Comparison of ENCODE assay signal across 1 cellular context in the genomic region with DNA sequence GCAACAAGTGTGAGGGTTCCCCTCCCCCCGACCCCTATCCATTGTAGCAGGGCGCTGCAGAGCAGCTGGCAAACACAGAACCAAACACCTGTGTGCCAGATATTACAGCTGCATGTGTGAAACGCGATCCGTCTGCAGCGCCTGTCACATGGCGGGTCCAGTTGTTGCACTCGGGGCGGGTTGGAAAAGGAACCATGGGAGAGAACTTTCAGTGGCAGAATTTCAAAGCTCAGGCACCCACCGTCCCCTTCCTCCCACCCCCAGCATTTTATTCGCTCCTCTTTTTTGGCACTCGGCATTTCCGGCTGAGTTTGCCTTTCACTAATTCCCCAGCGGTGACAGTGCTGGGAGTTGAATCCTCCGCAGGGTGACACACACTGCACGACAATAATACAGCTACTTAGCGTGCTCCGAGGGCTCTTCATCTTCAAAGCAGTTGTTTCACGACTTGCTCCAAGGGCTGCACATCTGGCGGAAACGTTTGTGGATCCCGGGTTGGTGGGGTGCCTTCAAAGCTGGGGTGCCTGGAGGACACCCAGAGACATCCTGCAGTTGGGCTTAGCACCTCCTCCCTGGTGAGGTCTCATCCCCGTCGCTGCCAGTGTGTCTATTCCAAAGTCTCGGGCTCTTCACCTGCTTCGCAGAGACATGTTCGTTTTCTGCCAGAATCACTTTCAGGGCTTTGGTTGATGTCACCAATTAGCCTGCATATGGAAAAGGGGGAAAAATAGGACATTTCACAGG.
TF ChIP-seq lines count a peak whose summit lies in the region.

No MANE protein-coding gene starts in this region.

TF ChIP-seq in HEK293, 187 proteins besides CTCF, POLR2A, EP300 and RAD21 (continued from another document and continues in another):
- TF ChIP-seq, protein P1, sequence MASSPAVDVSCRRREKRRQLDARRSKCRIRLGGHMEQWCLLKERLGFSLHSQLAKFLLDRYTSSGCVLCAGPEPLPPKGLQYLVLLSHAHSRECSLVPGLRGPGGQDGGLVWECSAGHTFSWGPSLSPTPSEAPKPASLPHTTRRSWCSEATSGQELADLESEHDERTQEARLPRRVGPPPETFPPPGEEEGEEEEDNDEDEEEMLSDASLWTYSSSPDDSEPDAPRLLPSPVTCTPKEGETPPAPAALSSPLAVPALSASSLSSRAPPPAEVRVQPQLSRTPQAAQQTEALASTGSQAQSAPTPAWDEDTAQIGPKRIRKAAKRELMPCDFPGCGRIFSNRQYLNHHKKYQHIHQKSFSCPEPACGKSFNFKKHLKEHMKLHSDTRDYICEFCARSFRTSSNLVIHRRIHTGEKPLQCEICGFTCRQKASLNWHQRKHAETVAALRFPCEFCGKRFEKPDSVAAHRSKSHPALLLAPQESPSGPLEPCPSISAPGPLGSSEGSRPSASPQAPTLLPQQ (tag by site-specific recombination; IDR thresholded peaks at IDR 0.05), result peak; percentile 65
- TF ChIP-seq ZNF777 (tag by site-specific recombination; IDR thresholded peaks at IDR 0.05; ENCODE audit: borderline replicate concordance) (no peak), ZNF157 (tag by site-specific recombination; IDR thresholded peaks at IDR 0.05) (no peak), ZNF133 (tag by site-specific recombination; IDR thresholded peaks at IDR 0.05) (no peak), ZNF830 (tag by site-specific recombination; IDR thresholded peaks at IDR 0.05; ENCODE audit: low read depth) (no peak), ZNF121 (tag by site-specific recombination; IDR thresholded peaks at IDR 0.05) (no peak), ZNF558 (tag by site-specific recombination; IDR thresholded peaks at IDR 0.05) (no peak), REST (tag by site-specific recombination; IDR thresholded peaks at IDR 0.05) (no peak; the same call in 1 of the 2 replicates), ZBTB49 (tag by site-specific recombination; IDR thresholded peaks at IDR 0.05; ENCODE audit: low read depth) (no peak), GLIS2 (tag by site-specific recombination; IDR thresholded peaks at IDR 0.05) (peak; percentile 47; the same call in 1 of the 2 replicates), ZNF155 (tag by site-specific recombination; IDR thresholded peaks at IDR 0.05) (no peak), KLF7 (tag by site-specific recombination; IDR thresholded peaks at IDR 0.05; ENCODE audit: borderline replicate concordance) (no peak), ZNF776 (tag by site-specific recombination; IDR thresholded peaks at IDR 0.05; ENCODE audit: borderline replicate concordance) (no peak), ZSCAN16 (tag by site-specific recombination; IDR thresholded peaks at IDR 0.05) (no peak), ZNF146 (tag by site-specific recombination; IDR thresholded peaks at IDR 0.05) (no peak), ZNF785 (tag by site-specific recombination; IDR thresholded peaks at IDR 0.05) (no peak), ZFP3 (tag by site-specific recombination; IDR thresholded peaks at IDR 0.05; ENCODE audit: low read depth) (no peak), KLF9 (tag by site-specific recombination; IDR thresholded peaks at IDR 0.05; ENCODE audit: low read depth) (no peak), ZNF311 (tag by site-specific recombination; IDR thresholded peaks at IDR 0.05; ENCODE audit: borderline replicate concordance) (no peak), ZNF639 (tag by site-specific recombination; IDR thresholded peaks at IDR 0.05) (no peak), ZNF596 (tag by site-specific recombination; IDR thresholded peaks at IDR 0.05) (no peak), ZNF24 (tag by site-specific recombination; IDR thresholded peaks at IDR 0.05) (peak; percentile 63; the same call in 1 of the 2 replicates), ZNF394 (tag by site-specific recombination; IDR thresholded peaks at IDR 0.05; ENCODE audit: borderline replicate concordance) (no peak), ZNF335 (tag by site-specific recombination; conservative IDR thresholded peaks at IDR 0.05) (peak; percentile 90), ZNF600 (tag by site-specific recombination; IDR thresholded peaks at IDR 0.05) (peak; percentile 60), ZNF585B (tag by site-specific recombination; IDR thresholded peaks at IDR 0.05) (no peak), ZNF670 (tag by site-specific recombination; IDR thresholded peaks at IDR 0.05; ENCODE audit: low read depth) (no peak), SP7 (tag by site-specific recombination; IDR thresholded peaks at IDR 0.05) (0 out of 2 replicates have a peak, but pooled peaks have one; percentile 35), KLF10 (tag by site-specific recombination; IDR thresholded peaks at IDR 0.05) (no peak), ZNF747 (tag by site-specific recombination; IDR thresholded peaks at IDR 0.05) (no peak), PRDM1 (tag by site-specific recombination; IDR thresholded peaks at IDR 0.05) (peak; percentile 71), ZNF19 (tag by site-specific recombination; IDR thresholded peaks at IDR 0.05; ENCODE audit: low read depth) (no peak), ZNF626 (tag by site-specific recombination; IDR thresholded peaks at IDR 0.05) (no peak), ZNF175 (tag by site-specific recombination; IDR thresholded peaks at IDR 0.05) (no peak), SP2 (tag by site-specific recombination; IDR thresholded peaks at IDR 0.05) (no peak), ZNF624 (tag by site-specific recombination; IDR thresholded peaks at IDR 0.05) (no peak), ZNF629 (tag by site-specific recombination; IDR thresholded peaks at IDR 0.05) (no peak)
- TF ChIP-seq, protein P2, sequence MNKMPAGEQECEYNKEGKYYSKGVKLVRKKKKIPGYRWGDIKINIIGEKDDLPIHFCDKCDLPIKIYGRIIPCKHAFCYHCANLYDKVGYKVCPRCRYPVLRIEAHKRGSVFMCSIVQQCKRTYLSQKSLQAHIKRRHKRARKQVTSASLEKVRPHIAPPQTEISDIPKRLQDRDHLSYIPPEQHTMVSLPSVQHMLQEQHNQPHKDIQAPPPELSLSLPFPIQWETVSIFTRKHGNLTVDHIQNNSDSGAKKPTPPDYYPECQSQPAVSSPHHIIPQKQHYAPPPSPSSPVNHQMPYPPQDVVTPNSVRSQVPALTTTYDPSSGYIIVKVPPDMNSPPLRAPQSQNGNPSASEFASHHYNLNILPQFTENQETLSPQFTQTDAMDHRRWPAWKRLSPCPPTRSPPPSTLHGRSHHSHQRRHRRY (tag by site-specific recombination; IDR thresholded peaks at IDR 0.05), result no peak
- TF ChIP-seq, protein P3, sequence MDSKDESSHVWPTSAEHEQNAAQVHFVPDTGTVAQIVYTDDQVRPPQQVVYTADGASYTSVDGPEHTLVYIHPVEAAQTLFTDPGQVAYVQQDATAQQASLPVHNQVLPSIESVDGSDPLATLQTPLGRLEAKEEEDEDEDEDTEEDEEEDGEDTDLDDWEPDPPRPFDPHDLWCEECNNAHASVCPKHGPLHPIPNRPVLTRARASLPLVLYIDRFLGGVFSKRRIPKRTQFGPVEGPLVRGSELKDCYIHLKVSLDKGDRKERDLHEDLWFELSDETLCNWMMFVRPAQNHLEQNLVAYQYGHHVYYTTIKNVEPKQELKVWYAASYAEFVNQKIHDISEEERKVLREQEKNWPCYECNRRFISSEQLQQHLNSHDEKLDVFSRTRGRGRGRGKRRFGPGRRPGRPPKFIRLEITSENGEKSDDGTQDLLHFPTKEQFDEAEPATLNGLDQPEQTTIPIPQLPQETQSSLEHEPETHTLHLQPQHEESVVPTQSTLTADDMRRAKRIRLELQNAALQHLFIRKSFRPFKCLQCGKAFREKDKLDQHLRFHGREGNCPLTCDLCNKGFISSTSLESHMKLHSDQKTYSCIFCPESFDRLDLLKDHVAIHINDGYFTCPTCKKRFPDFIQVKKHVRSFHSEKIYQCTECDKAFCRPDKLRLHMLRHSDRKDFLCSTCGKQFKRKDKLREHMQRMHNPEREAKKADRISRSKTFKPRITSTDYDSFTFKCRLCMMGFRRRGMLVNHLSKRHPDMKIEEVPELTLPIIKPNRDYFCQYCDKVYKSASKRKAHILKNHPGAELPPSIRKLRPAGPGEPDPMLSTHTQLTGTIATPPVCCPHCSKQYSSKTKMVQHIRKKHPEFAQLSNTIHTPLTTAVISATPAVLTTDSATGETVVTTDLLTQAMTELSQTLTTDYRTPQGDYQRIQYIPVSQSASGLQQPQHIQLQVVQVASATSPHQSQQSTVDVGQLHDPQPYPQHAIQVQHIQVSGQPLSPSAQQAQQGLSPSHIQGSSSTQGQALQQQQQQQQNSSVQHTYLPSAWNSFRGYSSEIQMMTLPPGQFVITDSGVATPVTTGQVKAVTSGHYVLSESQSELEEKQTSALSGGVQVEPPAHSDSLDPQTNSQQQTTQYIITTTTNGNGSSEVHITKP (tag by site-specific recombination; IDR thresholded peaks at IDR 0.05), result peak; percentile 68
- TF ChIP-seq, protein P4, sequence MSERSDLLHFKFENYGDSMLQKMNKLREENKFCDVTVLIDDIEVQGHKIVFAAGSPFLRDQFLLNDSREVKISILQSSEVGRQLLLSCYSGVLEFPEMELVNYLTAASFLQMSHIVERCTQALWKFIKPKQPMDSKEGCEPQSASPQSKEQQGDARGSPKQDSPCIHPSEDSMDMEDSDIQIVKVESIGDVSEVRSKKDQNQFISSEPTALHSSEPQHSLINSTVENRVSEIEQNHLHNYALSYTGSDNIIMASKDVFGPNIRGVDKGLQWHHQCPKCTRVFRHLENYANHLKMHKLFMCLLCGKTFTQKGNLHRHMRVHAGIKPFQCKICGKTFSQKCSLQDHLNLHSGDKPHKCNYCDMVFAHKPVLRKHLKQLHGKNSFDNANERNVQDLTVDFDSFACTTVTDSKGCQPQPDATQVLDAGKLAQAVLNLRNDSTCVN (tag by site-specific recombination; optimal IDR thresholded peaks at IDR 0.05), result no peak
- TF ChIP-seq, protein P5, sequence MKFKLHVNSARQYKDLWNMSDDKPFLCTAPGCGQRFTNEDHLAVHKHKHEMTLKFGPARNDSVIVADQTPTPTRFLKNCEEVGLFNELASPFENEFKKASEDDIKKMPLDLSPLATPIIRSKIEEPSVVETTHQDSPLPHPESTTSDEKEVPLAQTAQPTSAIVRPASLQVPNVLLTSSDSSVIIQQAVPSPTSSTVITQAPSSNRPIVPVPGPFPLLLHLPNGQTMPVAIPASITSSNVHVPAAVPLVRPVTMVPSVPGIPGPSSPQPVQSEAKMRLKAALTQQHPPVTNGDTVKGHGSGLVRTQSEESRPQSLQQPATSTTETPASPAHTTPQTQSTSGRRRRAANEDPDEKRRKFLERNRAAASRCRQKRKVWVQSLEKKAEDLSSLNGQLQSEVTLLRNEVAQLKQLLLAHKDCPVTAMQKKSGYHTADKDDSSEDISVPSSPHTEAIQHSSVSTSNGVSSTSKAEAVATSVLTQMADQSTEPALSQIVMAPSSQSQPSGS (tag by site-specific recombination; IDR thresholded peaks at IDR 0.05; ENCODE audit: low read depth), result no peak
